In genomic region chr21:33403786-33404571, GRCh38 we compare ENCODE assay signal across 8 cellular contexts. TPM values are rescaled to one million over a fixed set of nuclear protein-coding genes. Genes with fewer than 3 reads are reported as not detected.
DNase-seq lines count a peak whose midpoint lies in the region; ATAC-seq and TF ChIP-seq lines count a peak whose summit lies in the region.

No MANE protein-coding gene starts in this region.

- H3K27ac ChIP-seq in RWPE2 (ENCODE audit: poor library complexity, severe bottlenecking) = peak overlapping the region; percentile 81
- peak overlapping the region; percentile 84 for H3K27ac ChIP-seq in psoas muscle

- 0 out of 2 replicates have a peak, but pooled peaks cover 10% of the 10 kb centered on the region for H3K36me3 ChIP-seq in RWPE2 (ENCODE audit: low read depth)
- peaks cover 0 to 5% of the 10 kb centered on the region in 2 donors for H3K36me3 ChIP-seq in psoas muscle (ENCODE audit: insufficient read depth in 1 of 2, low read depth in 1 of 2)

- no peak for TF ChIP-seq CTCF in RWPE2 (IDR thresholded peaks at IDR 0.05; ENCODE audit: poor library complexity, severe bottlenecking)
- no peak for TF ChIP-seq CTCF in psoas muscle (IDR thresholded peaks at IDR 0.05)

- H3K9me3 ChIP-seq in RWPE2 (ENCODE audit: severe bottlenecking) = no peaks in the 10 kb centered on the region
- H3K9me3 ChIP-seq in psoas muscle = no peaks in the 10 kb centered on the region

- ATAC-seq in HG03432 (IDR thresholded peaks at IDR 0.05; ENCODE audit: unreplicated experiment) (peak; percentile 37), RWPE2 (ENCODE audit: low read depth) (peak; percentile 50), psoas muscle (peak; percentile 60 to 73 (median 66)), GM21529 (IDR thresholded peaks at IDR 0.05; ENCODE audit: unreplicated experiment) (no peak)

- H3K4me1 ChIP-seq in RWPE2 (ENCODE audit: insufficient read depth, poor library complexity, severe bottlenecking) = peaks cover 3% of the 10 kb centered on the region
- H3K4me1 ChIP-seq in psoas muscle = peaks cover 11% of the 10 kb centered on the region

- H3K27me3 ChIP-seq in RWPE2 (ENCODE audit: insufficient read depth, poor library complexity, severe bottlenecking) (no peaks in the 10 kb centered on the region), psoas muscle (ENCODE audit: insufficient read depth in 3 of 3, low read length in 2 of 3) (no peaks in the 10 kb centered on the region)

- intact Hi-C loops in psoas muscle (cut with DNase I) = no loop called here

- H3K4me3 ChIP-seq in RWPE2 (ENCODE audit: severe bottlenecking) = peak overlapping the region; percentile 63
- H3K4me3 ChIP-seq in psoas muscle = peak overlapping the region; percentile 77

- DNase-seq in NCI-H524 (lab: John Stamatoyannopoulos, UW) (peak; percentile 34 to 50), NCI-H524 treated with DMSO at 0.1 percent for 48 hours (lab: John Stamatoyannopoulos, UW) (no peak), RWPE2 (ENCODE audit: low spot score) (no peak), astrocyte of the hippocampus (ENCODE audit: low read depth, low spot score) (peak; percentile 84), hypothalamus (lab: John Stamatoyannopoulos, UW) (peak in 45 of 51 donors; percentile 11 to 72 (median 41)), psoas muscle (peak; percentile 67 to 79)

- 5 to 9% (median 8%) methylated on average over 39 to 47 of the region's 47 CpGs for WGBS in psoas muscle, 3 donors

RNA-seq across cellular contexts. Expression of gene IFNGR2, which starts 0.8 kb away (rescaled TPM):
- total RNA-seq in psoas muscle = 10 to 100 TPM; 16.0 to 42.9 (median 31.3) TPM
- 10 to 100 TPM; 11.7 to 24.7 (median 22.2) TPM for polyA plus RNA-seq in psoas muscle

Comparison
In these comparisons a context has a peak if more than half of its experiments do, and no peak if none do; other contexts are left out.
1. DNase-seq: peak in NCI-H524 (2 of 2), astrocyte of the hippocampus (single experiment), hypothalamus (45 of 51) and psoas muscle (2 of 2); none in NCI-H524 treated with DMSO at 0.1 percent for 48 hours (single experiment) and RWPE2 (single experiment).